ENCODE assay signal across 19 cellular contexts in genomic region chr14:94317259-94317658, GRCh38. TPM values are rescaled to one million over a fixed set of nuclear protein-coding genes. Genes with fewer than 3 reads are reported as not detected.
DNase-seq lines count a peak whose midpoint lies in the region; ATAC-seq and TF ChIP-seq lines count a peak whose summit lies in the region.
"Had no signal": no experiment of that assay in that cellular context is flagged by ENCODE, and none has a peak within 500 bp of the region (broad histone marks: within the 10 kb centered on the region; RNA-seq: fewer than 3 reads in every experiment).

No MANE protein-coding gene starts in this region.

- no peaks in the 10 kb centered on the region for H3K9me2 ChIP-seq in hepatocyte (replicated peaks; ENCODE audit: insufficient read depth)
- H3K9me2 ChIP-seq: SK-N-SH had no signal

- H3K9me3 ChIP-seq in hepatocyte (ENCODE audit: low read depth): no peaks in the 10 kb centered on the region
- H3K9me3 ChIP-seq: A549 had no signal

- intact Hi-C loops in posterior vena cava (cut with DNase I): no loop called here

- H3K4me2 ChIP-seq in hepatocyte: peak overlapping the region; percentile 23
- H3K4me2 ChIP-seq: A549, SK-N-SH had no signal

- no peaks in the 10 kb centered on the region for H3K27me3 ChIP-seq in hepatocyte
- H3K27me3 ChIP-seq: thyroid gland had no signal

- WGBS in hepatocyte (ENCODE audit: low lambda C conversion rate, missing lambda C conversion rate): 57% methylated on average over 4 of the region's 4 CpGs

- peak overlapping the region; percentile 84 for H3K27ac ChIP-seq in hepatocyte
- H3K27ac ChIP-seq: A549, thyroid gland had no signal

- H2AFZ ChIP-seq in hepatocyte: no peak overlapping the region

- no peak for TF ChIP-seq CTCF in AG10803 (conservative IDR thresholded peaks at IDR 0.05; ENCODE audit: low read length)
- no peak for TF ChIP-seq CTCF in choroid plexus epithelial cell (conservative IDR thresholded peaks at IDR 0.05; ENCODE audit: low read depth, low read length)
- TF ChIP-seq CTCF in hepatocyte (IDR thresholded peaks at IDR 0.05; ENCODE audit: poor library complexity): no peak

- no peaks in the 10 kb centered on the region for H3K4me1 ChIP-seq in hepatocyte (ENCODE audit: insufficient read depth)
- H3K4me1 ChIP-seq: A549, thyroid gland had no signal

- no peaks in the 10 kb centered on the region for H3K79me2 ChIP-seq in hepatocyte

- ATAC-seq in GM19452 (IDR thresholded peaks at IDR 0.05; ENCODE audit: unreplicated experiment) (no peak), HG02798 (IDR thresholded peaks at IDR 0.05; ENCODE audit: poor library complexity, unreplicated experiment) (no peak)
- ATAC-seq: A549; activated T-cell treated with anti-CD3 and anti-CD28 coated beads, Interleukin-2, amount 50 U/mL, for 72 hours had no signal

- DNase-seq in AG10803 (ENCODE audit: low read depth) (peak; percentile 16), choroid plexus epithelial cell (ENCODE audit: low read depth) (peak; percentile 67), hepatocyte (ENCODE audit: low spot score) (peak; percentile 79), posterior vena cava (ENCODE audit: low spot score) (peak; percentile 89), dedifferentiated amniotic fluid mesenchymal stem cell (ENCODE audit: extremely low spot score) (no peak), GM03348 (ENCODE audit: low spot score) (no peak)
- DNase-seq: activated CD4-positive, alpha-beta memory T cell treated with anti-CD3 and anti-CD28 coated beads for 36 hours; activated naive CD8-positive, alpha-beta T cell treated with anti-CD3 and anti-CD28 coated beads, Interleukin-2, amount 10 ng/mL, durations not matched to agents 7 days and 5 days; activated T-cell treated with anti-CD3 and anti-CD28 coated beads, Interleukin-2, amount 50 U/mL, for 72 hours; kidney; NCI-H1930; NCI-H510A treated with DMSO at 0.1 percent for 48 hours; SK-N-SH; stimulated activated CD4-positive, alpha-beta T cell treated with anti-CD3 and anti-CD28 coated beads, Interleukin-2, amount 100 ng/mL, for 24 hours had no signal

- H3K36me3 ChIP-seq in hepatocyte (replicated peaks; ENCODE audit: insufficient read depth, low read depth): no peaks in the 10 kb centered on the region
- H3K36me3 ChIP-seq: thyroid gland had no signal

- H3K4me3 ChIP-seq in AG10803 (ENCODE audit: low read length) (no peak overlapping the region), choroid plexus epithelial cell (ENCODE audit: low read depth, low read length) (no peak overlapping the region), hepatocyte (no peak overlapping the region)
- H3K4me3 ChIP-seq: A549, thyroid gland had no signal

- no peaks in the 10 kb centered on the region for H4K20me1 ChIP-seq in hepatocyte (ENCODE audit: insufficient read depth, poor library complexity, severe bottlenecking)

RNA-seq across cellular contexts. Expression of gene SERPINA6, which starts 5.9 kb away (rescaled TPM):
- 132 TPM in 2 replicates for total RNA-seq in hepatocyte
- polyA plus RNA-seq in hepatocyte: 86.8 and 135 TPM in 2 replicates
- not detected for total RNA-seq in posterior vena cava
- total RNA-seq: activated CD4-positive, alpha-beta memory T cell treated with anti-CD3 and anti-CD28 coated beads for 36 hours; activated naive CD8-positive, alpha-beta T cell treated with anti-CD3 and anti-CD28 coated beads, Interleukin-2, amount 10 ng/mL, durations not matched to agents 7 days and 5 days; activated T-cell treated with anti-CD3 and anti-CD28 coated beads, Interleukin-2, amount 50 U/mL, for 72 hours; thyroid gland had no signal

RNA-seq across cellular contexts. Expression of gene SERPINA10, which starts 24.2 kb away (rescaled TPM):
- total RNA-seq in hepatocyte: 19.1 and 23.0 TPM in 2 replicates
- 4.5 and 10.5 TPM in 2 replicates for polyA plus RNA-seq in hepatocyte
- not detected for total RNA-seq in posterior vena cava
- total RNA-seq: activated CD4-positive, alpha-beta memory T cell treated with anti-CD3 and anti-CD28 coated beads for 36 hours; activated naive CD8-positive, alpha-beta T cell treated with anti-CD3 and anti-CD28 coated beads, Interleukin-2, amount 10 ng/mL, durations not matched to agents 7 days and 5 days; activated T-cell treated with anti-CD3 and anti-CD28 coated beads, Interleukin-2, amount 50 U/mL, for 72 hours; kidney; M059J; thyroid gland had no signal
- polyA plus RNA-seq: SK-N-SH had no signal

RNA-seq across cellular contexts. Expression of gene SERPINA2, which starts 49.2 kb away (rescaled TPM):
- total RNA-seq in hepatocyte: not detected in 2 replicates
- not detected in 2 replicates for polyA plus RNA-seq in hepatocyte
- total RNA-seq in posterior vena cava: not detected
- total RNA-seq: activated CD4-positive, alpha-beta memory T cell treated with anti-CD3 and anti-CD28 coated beads for 36 hours; activated naive CD8-positive, alpha-beta T cell treated with anti-CD3 and anti-CD28 coated beads, Interleukin-2, amount 10 ng/mL, durations not matched to agents 7 days and 5 days; activated T-cell treated with anti-CD3 and anti-CD28 coated beads, Interleukin-2, amount 50 U/mL, for 72 hours; kidney; M059J; thyroid gland had no signal
- polyA plus RNA-seq: A549, SK-N-SH had no signal

Comparison
In these comparisons a context has a peak if more than half of its experiments do, and no peak if none do; other contexts are left out.
1. DNase-seq: peak in AG10803 (single experiment), choroid plexus epithelial cell (single experiment), hepatocyte (single experiment) and posterior vena cava (single experiment); none in dedifferentiated amniotic fluid mesenchymal stem cell (single experiment) and GM03348 (single experiment).
2. RNA of gene SERPINA6, which starts 5.9 kb away (total RNA-seq): 132 TPM in hepatocyte; not detected in posterior vena cava; every median in the first group is over 100 times any median in the second.
3. RNA of gene SERPINA10, which starts 24.2 kb away (total RNA-seq): 19.1 to 23.0 TPM in hepatocyte; not detected in posterior vena cava; every median in the first group is over 10 times any median in the second.